9 cellular contexts compared by ENCODE assay signal in the genomic region with DNA sequence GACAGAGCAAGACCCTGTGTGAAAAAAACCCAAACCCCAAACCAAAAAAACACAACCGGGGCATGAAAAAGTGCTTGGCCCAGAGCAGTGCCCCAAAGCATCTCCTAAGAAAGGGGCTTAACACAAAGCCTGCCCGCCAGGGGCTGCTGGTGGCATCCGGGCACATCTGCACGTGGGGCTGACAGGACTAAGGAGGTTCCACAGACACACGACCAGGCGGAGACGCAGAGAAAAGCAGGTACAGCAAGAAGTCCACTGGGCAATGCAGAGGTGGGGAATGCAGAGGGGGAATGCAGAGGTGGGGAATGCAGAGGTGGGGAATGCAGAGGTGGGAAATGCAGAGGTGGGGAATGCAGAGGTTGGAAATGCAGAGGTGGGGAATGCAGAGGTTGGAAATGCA.
A peak's percentile ranks its signal among the peaks of the same experiment; 100 is the strongest.
DNase-seq lines count a peak whose midpoint lies in the region; ATAC-seq, FAIRE-seq and TF ChIP-seq lines count a peak whose summit lies in the region.
"Had no signal": no experiment of that assay in that cellular context is flagged by ENCODE, and none has a peak within 500 bp of the region (broad histone marks: within the 10 kb centered on the region; RNA-seq: fewer than 3 reads in every experiment).

No MANE protein-coding gene starts in this region.

- peaks cover 94% of the 10 kb centered on the region for H3K79me2 ChIP-seq in HepG2 (ENCODE audit: insufficient read depth, low read length)

- H3K27ac ChIP-seq in angular gyrus (ENCODE audit: low read depth, low read length) (peak overlapping the region; percentile 88), HepG2 (ENCODE audit: extremely low read length, insufficient read depth, low read length) (no peak overlapping the region), tibial artery (peak overlapping the region; percentile 10 to 68)

- H3K4me3 ChIP-seq in HepG2 (replicated peaks in 1 of 3; ENCODE audit: insufficient read depth in 1 of 3, low read depth in 2 of 3, low read length in 3 of 3), result no peak overlapping the region
- H3K4me3 ChIP-seq in tibial artery, result no peak overlapping the region

- no peak for TF ChIP-seq EP300 in HepG2 (IDR thresholded peaks at IDR 0.05; ENCODE audit: low read depth in 2 of 2, low read length in 2 of 2)
- no peak for TF ChIP-seq EP300 in HepG2 (CRISPR knock-in tag; IDR thresholded peaks at IDR 0.05; ENCODE audit: borderline replicate concordance)

- no peaks in the 10 kb centered on the region for H3K9me3 ChIP-seq in HepG2 (ENCODE audit: low read length)
- no peaks in the 10 kb centered on the region for H3K9me3 ChIP-seq in tibial artery

- H3K36me3 ChIP-seq in HepG2 (replicated peaks in 1 of 2; ENCODE audit: control insufficient read depth in 1 of 2, insufficient read depth in 2 of 2, low read length in 2 of 2), result peaks cover 8 to 32% of the 10 kb centered on the region in 2 experiments
- H3K36me3 ChIP-seq in tibial artery, result no peaks in the 10 kb centered on the region

- in situ Hi-C loops in HepG2 (cut with HindIII; ENCODE audit: extremely low pct_ligation_motif_present, low pct_unique_long_range_greater_than_20kb), result loop anchor here (10.0 kb wide), 1 partner anchor 62 kb away; no protein-coding TSS in a partner anchor

- BruUV-seq in HepG2 (replicated peaks; lab: Mats Ljungman, UMichigan), result no TSS peak

- TF ChIP-seq RAD21 in HepG2 (CRISPR knock-in tag; IDR thresholded peaks at IDR 0.05), result no peak

- POLR2A ChIA-PET in HepG2 (lab: Yijun Ruan, JAX), result interaction anchor here (1.1 kb wide), 1 partner anchor 13 kb away, joined by 3 read pairs; no protein-coding TSS in a partner anchor

- no peak for FAIRE-seq in HepG2 (lab: Jason Lieb, UNC)

- no peak for ATAC-seq in HepG2
- ATAC-seq in HG03520 (IDR thresholded peaks at IDR 0.05; ENCODE audit: unreplicated experiment), result no peak
- no peak for ATAC-seq in GM19328 (IDR thresholded peaks at IDR 0.05; ENCODE audit: unreplicated experiment)

- TF ChIP-seq CTCF in HepG2 (CRISPR knock-in tag; IDR thresholded peaks at IDR 0.05), result no peak
- TF ChIP-seq CTCF in tibial artery (IDR thresholded peaks at IDR 0.05), result no peak

- peak; percentile 7 for DNase-seq in activated CD8-positive, alpha-beta memory T cell treated with anti-CD3 and anti-CD28 coated beads, Interleukin-2, amount 50 U/mL, for 4 hours
- DNase-seq in activated CD8-positive, alpha-beta memory T cell treated with anti-CD3 and anti-CD28 coated beads, Interleukin-2, amount 50 U/mL, for 48 hours, result no peak
- DNase-seq in HepG2 (ENCODE audit: low spot score) (no peak), tibial artery (peak in 1 of 2 donors; percentile 54), SW480 (ENCODE audit: low spot score) (no peak)
- DNase-seq: NCI-H1105 had no signal

- H3K4me1 ChIP-seq in HepG2 (ENCODE audit: insufficient read depth, low read length) (peaks cover 89% of the 10 kb centered on the region), tibial artery (peaks cover 5 to 61% (median 41%) of the 10 kb centered on the region in 4 donors)

- 95% methylated on average over 7 of the region's 7 CpGs for WGBS in HepG2 (ENCODE audit: low lambda C conversion rate)

- CTCF ChIA-PET in HepG2 (lab: Yijun Ruan, JAX; ENCODE audit: low intra/inter-chr PET ratio, low total read pairs), result no interaction called here

- H3K9ac ChIP-seq in HepG2 (ENCODE audit: insufficient read depth, low read depth, low read length), result no peak overlapping the region

- no peak overlapping the region for H3K4me2 ChIP-seq in HepG2 (ENCODE audit: low read depth, low read length)

- no peak for TF ChIP-seq POLR2A in HepG2 (IDR thresholded peaks at IDR 0.05; ENCODE audit: insufficient read depth in 1 of 2, low read depth in 2 of 2, low read length in 2 of 2)

- no peak overlapping the region for H2AFZ ChIP-seq in HepG2 (ENCODE audit: low read length)

- peaks cover 53% of the 10 kb centered on the region for H4K20me1 ChIP-seq in HepG2 (ENCODE audit: insufficient read depth, low read length)

- intact Hi-C loops in HepG2 (cut with micrococcal nuclease; ENCODE audit: unreplicated experiment), result no loop called here
- intact Hi-C loops in tibial artery (cut with DNase I; ENCODE audit: low total_unique reads), result no loop called here

- H3K27me3 ChIP-seq in HepG2 (ENCODE audit: control insufficient read depth in 1 of 2, insufficient read depth in 2 of 2, low read length in 2 of 2) (no peaks in the 10 kb centered on the region), tibial artery (no peaks in the 10 kb centered on the region)

TF ChIP-seq in HepG2, 621 proteins besides CTCF, POLR2A, EP300 and RAD21:
- TF ChIP-seq ZNF724P (CRISPR knock-in tag; IDR thresholded peaks at IDR 0.05; ENCODE audit: borderline replicate concordance), result no peak
- TF ChIP-seq, protein P1, sequence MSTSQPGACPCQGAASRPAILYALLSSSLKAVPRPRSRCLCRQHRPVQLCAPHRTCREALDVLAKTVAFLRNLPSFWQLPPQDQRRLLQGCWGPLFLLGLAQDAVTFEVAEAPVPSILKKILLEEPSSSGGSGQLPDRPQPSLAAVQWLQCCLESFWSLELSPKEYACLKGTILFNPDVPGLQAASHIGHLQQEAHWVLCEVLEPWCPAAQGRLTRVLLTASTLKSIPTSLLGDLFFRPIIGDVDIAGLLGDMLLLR (CRISPR knock-in tag; IDR thresholded peaks at IDR 0.05), result no peak
- TF ChIP-seq, protein P2, sequence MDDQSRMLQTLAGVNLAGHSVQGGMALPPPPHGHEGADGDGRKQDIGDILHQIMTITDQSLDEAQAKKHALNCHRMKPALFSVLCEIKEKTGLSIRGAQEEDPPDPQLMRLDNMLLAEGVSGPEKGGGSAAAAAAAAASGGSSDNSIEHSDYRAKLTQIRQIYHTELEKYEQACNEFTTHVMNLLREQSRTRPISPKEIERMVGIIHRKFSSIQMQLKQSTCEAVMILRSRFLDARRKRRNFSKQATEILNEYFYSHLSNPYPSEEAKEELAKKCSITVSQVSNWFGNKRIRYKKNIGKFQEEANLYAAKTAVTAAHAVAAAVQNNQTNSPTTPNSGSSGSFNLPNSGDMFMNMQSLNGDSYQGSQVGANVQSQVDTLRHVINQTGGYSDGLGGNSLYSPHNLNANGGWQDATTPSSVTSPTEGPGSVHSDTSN (CRISPR knock-in tag; IDR thresholded peaks at IDR 0.05; ENCODE audit: borderline replicate concordance), result no peak
- TF ChIP-seq JDP2 (CRISPR knock-in tag; IDR thresholded peaks at IDR 0.05; ENCODE audit: borderline replicate concordance), result no peak
- TF ChIP-seq ARNT2 (CRISPR knock-in tag; IDR thresholded peaks at IDR 0.05; ENCODE audit: low read depth), result no peak
- no peak for TF ChIP-seq DMTF1 (CRISPR knock-in tag; IDR thresholded peaks at IDR 0.05)
- 0 out of 2 replicates have a peak, but pooled peaks have one; percentile 18 for TF ChIP-seq ZSCAN25 (CRISPR knock-in tag; IDR thresholded peaks at IDR 0.05)
- no peak for TF ChIP-seq ZFY (CRISPR knock-in tag; IDR thresholded peaks at IDR 0.05)
- TF ChIP-seq RBM22 (optimal IDR thresholded peaks at IDR 0.05; ENCODE audit: low read length), result peak; percentile 79
- no peak for TF ChIP-seq ZNF468 (CRISPR knock-in tag; IDR thresholded peaks at IDR 0.05)
- TF ChIP-seq LCORL (IDR thresholded peaks at IDR 0.05), result no peak
- TF ChIP-seq LCORL (CRISPR knock-in tag; IDR thresholded peaks at IDR 0.05), result no peak
- no peak for TF ChIP-seq MEIS2 (CRISPR knock-in tag; IDR thresholded peaks at IDR 0.05)
- TF ChIP-seq ZNF878 (CRISPR knock-in tag; IDR thresholded peaks at IDR 0.05), result no peak
- no peak for TF ChIP-seq NCOA1 (CRISPR knock-in tag; IDR thresholded peaks at IDR 0.05)
